In the genomic region with DNA sequence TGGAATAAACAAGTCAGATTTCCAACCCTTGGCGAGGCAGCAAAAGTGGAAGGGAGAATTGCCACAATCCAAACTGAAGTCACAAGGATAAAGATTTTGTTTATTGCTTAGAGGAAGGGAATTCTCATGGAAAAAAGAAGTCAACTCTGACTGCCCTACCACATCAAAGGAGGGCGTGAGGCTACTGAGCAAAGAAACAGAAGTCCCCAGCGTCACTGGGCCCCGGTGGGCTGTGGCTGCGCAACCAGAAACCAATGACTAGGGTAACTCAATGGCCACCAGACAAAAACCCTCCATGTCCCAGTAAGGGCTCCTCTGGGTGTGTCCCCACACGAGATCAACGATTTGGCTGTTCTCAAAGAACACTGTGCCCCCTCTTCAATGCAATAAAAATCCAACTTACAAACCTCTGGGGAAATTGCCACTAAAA, we compare ENCODE assay signal across 12 cellular contexts.
A peak's percentile ranks its signal among the peaks of the same experiment; 100 is the strongest.
DNase-seq lines count a peak whose midpoint lies in the region; TF ChIP-seq lines count a peak whose summit lies in the region.
"Had no signal": no experiment of that assay in that cellular context is flagged by ENCODE, and none has a peak within 500 bp of the region (broad histone marks: within the 10 kb centered on the region; RNA-seq: fewer than 3 reads in every experiment).

No MANE protein-coding gene starts in this region.

- H3K4me3 Mint-ChIP-seq in CD14-positive monocyte = no peak overlapping the region
- H3K4me3 Mint-ChIP-seq: natural killer cell treated with Interleukin-12 subunit alpha and Interleukin-12 subunit beta and Interleukin-15 and Interleukin-18, amount 100 ng/mL, for 72 hours had no signal

- peaks cover 36% of the 10 kb centered on the region for H3K4me1 Mint-ChIP-seq in CD14-positive monocyte

- H3K4me1 ChIP-seq in iPS-15b (ENCODE audit: control insufficient read depth, insufficient read depth, low read length) = peaks cover 20% of the 10 kb centered on the region
- H3K4me1 ChIP-seq in rectal smooth muscle tissue (ENCODE audit: control insufficient read depth, insufficient read depth, low read length) = peaks cover 30% of the 10 kb centered on the region

- H3K27me3 Mint-ChIP-seq in CD14-positive monocyte (ENCODE audit: low read depth in 3 of 3) = no peaks in the 10 kb centered on the region

- peaks cover 44 to 48% of the 10 kb centered on the region in 2 donors for H3K36me3 Mint-ChIP-seq in CD14-positive monocyte
- H3K36me3 Mint-ChIP-seq: natural killer cell treated with Interleukin-12 subunit alpha and Interleukin-12 subunit beta and Interleukin-15 and Interleukin-18, amount 100 ng/mL, for 72 hours had no signal

- H3K9me3 Mint-ChIP-seq in CD14-positive monocyte = no peaks in the 10 kb centered on the region
- H3K9me3 Mint-ChIP-seq: natural killer cell treated with Interleukin-12 subunit alpha and Interleukin-12 subunit beta and Interleukin-15 and Interleukin-18, amount 100 ng/mL, for 72 hours had no signal

- in situ Hi-C loops in ACHN (cut with HindIII; ENCODE audit: low pct_ligation_motif_present, low pct_unique_long_range_greater_than_20kb, low sequenced_read_pairs) = no loop called here

- H3K9me3 ChIP-seq in iPS-15b (ENCODE audit: control insufficient read depth, insufficient read depth, low read length) = no peaks in the 10 kb centered on the region

- no peak for TF ChIP-seq CTCF in CD14-positive monocyte (IDR thresholded peaks at IDR 0.05)
- no peak for TF ChIP-seq CTCF in WI38 (IDR thresholded peaks at IDR 0.05; ENCODE audit: low read depth, low read length)

- H3K4me3 ChIP-seq in WI38 (ENCODE audit: low read depth, low read length) = peak overlapping the region; percentile 21; the same call in 1 of the 2 replicates
- no peak overlapping the region for H3K4me3 ChIP-seq in iPS-15b (ENCODE audit: low read depth, low read length)
- peak overlapping the region; percentile 29 for H3K4me3 ChIP-seq in rectal smooth muscle tissue (ENCODE audit: low read length)

- H3K27me3 ChIP-seq in iPS-15b (ENCODE audit: control insufficient read depth, insufficient read depth, low read length) = no peaks in the 10 kb centered on the region
- no peaks in the 10 kb centered on the region for H3K27me3 ChIP-seq in rectal smooth muscle tissue (ENCODE audit: control insufficient read depth, insufficient read depth, low read length)

- H3K9ac ChIP-seq in iPS-15b (ENCODE audit: low read depth, low read length) (peak overlapping the region; percentile 16), rectal smooth muscle tissue (ENCODE audit: low read length) (no peak overlapping the region)

- intact Hi-C loops in CD14-positive monocyte (cut with micrococcal nuclease) = no loop called here

- peak overlapping the region; percentile 80 for H3K27ac ChIP-seq in rectal smooth muscle tissue (ENCODE audit: low read depth, low read length)
- H3K27ac ChIP-seq: HL-60 had no signal

- DNase-seq in CD14-positive monocyte (ENCODE audit: low spot score) (no peak), ACHN (no peak), putamen (ENCODE audit: low spot score) (no peak), 8988T (no peak), DMS 273 (lab: John Stamatoyannopoulos, UW; ENCODE audit: unreplicated experiment) (no peak)
- DNase-seq: DMS 273 treated with DMSO at 0.1 percent for 48 hours, NCI-H1436 treated with DMSO at 0.1 percent for 48 hours had no signal

- H3K27ac Mint-ChIP-seq in CD14-positive monocyte = peak overlapping the region in 6 of 7 donors; percentile 35 to 79 (median 68)
- H3K27ac Mint-ChIP-seq: natural killer cell treated with Interleukin-12 subunit alpha and Interleukin-12 subunit beta and Interleukin-15 and Interleukin-18, amount 100 ng/mL, for 72 hours had no signal

- H3K36me3 ChIP-seq in iPS-15b (ENCODE audit: control insufficient read depth, insufficient read depth, low read length) (peaks cover 5% of the 10 kb centered on the region), rectal smooth muscle tissue (ENCODE audit: control insufficient read depth, insufficient read depth, low read length) (no peaks in the 10 kb centered on the region)
